In genomic region chr2:128321784-128322650, GRCh38 we compare ENCODE assay signal across 8 cellular contexts. TPM values are rescaled to one million over a fixed set of nuclear protein-coding genes. Genes with fewer than 3 reads are reported as not detected.
DNase-seq lines count a peak whose midpoint lies in the region; ATAC-seq lines count a peak whose summit lies in the region.

No MANE protein-coding gene starts in this region.

- peak overlapping the region; percentile 92 for H4K91ac ChIP-seq in mesenchymal stem cell (ENCODE audit: low read length)

- H4K8ac ChIP-seq in mesenchymal stem cell (ENCODE audit: low read length) = peak overlapping the region; percentile 89

- peak overlapping the region; percentile 71 to 84 (median 75) for H3K4me3 ChIP-seq in BLaER1 treated with 17β-estradiol and CSF1 and Interleukin-3, amounts not matched to agents 10 nM and 100 nM
- peak overlapping the region; percentile 58 to 70 for H3K4me3 ChIP-seq in mesenchymal stem cell (ENCODE audit: insufficient read depth in 1 of 2, low read depth in 1 of 2, low read length in 2 of 2)

- no peaks in the 10 kb centered on the region for H3K36me3 ChIP-seq in BLaER1 treated with 17β-estradiol and CSF1 and Interleukin-3, amounts not matched to agents 10 nM and 100 nM
- H3K36me3 ChIP-seq in mesenchymal stem cell (ENCODE audit: control insufficient read depth in 1 of 2, insufficient read depth in 2 of 2, low read depth in 1 of 2, low read length in 2 of 2) = no peaks in the 10 kb centered on the region

- peak overlapping the region; percentile 87 to 96 (median 92) for H3K27ac ChIP-seq in BLaER1 treated with 17β-estradiol and CSF1 and Interleukin-3, amounts not matched to agents 10 nM and 100 nM
- H3K27ac ChIP-seq in mesenchymal stem cell (ENCODE audit: low read length, poor library complexity, severe bottlenecking) = no peak overlapping the region

- peak overlapping the region; percentile 86 for H2BK5ac ChIP-seq in mesenchymal stem cell (ENCODE audit: low read depth, low read length, poor library complexity, severe bottlenecking)

- H3K4me3 Mint-ChIP-seq in activated CD4-positive, alpha-beta memory T cell treated with anti-CD3 and anti-CD28 coated beads, Interleukin-2, amount 10 ng/mL, durations not matched to agents 7 days and 5 days = peak overlapping the region; percentile 53

- POLR2A ChIA-PET in activated CD4-positive, alpha-beta memory T cell treated with anti-CD3 and anti-CD28 coated beads, Interleukin-2, amount 10 ng/mL, durations not matched to agents 7 days and 5 days (lab: Charles Lee) = no interaction called here

- H3K4ac ChIP-seq in mesenchymal stem cell (ENCODE audit: low read depth in 1 of 2, low read length in 2 of 2) = peak overlapping the region; percentile 84 to 87

- peaks cover 22 to 76% (median 54%) of the 10 kb centered on the region in 10 experiments for H3K4me1 ChIP-seq in BLaER1 treated with 17β-estradiol and CSF1 and Interleukin-3, amounts not matched to agents 10 nM and 100 nM
- peaks cover 29% of the 10 kb centered on the region for H3K4me1 ChIP-seq in mesenchymal stem cell (ENCODE audit: control insufficient read depth, insufficient read depth, low read depth, low read length)

- peaks cover 0 to 34% (median 0%) of the 10 kb centered on the region in 11 experiments; a peak in 10 of 22 replicates for H3K27me3 ChIP-seq in BLaER1 treated with 17β-estradiol and CSF1 and Interleukin-3, amounts not matched to agents 10 nM and 100 nM
- peaks cover 0 to 6% of the 10 kb centered on the region in 2 experiments for H3K27me3 ChIP-seq in mesenchymal stem cell (ENCODE audit: control insufficient read depth in 1 of 2, insufficient read depth in 1 of 2, low read length in 2 of 2)

- no peak overlapping the region for H2AK5ac ChIP-seq in mesenchymal stem cell (ENCODE audit: low read length, severe bottlenecking)

- H3K14ac ChIP-seq in mesenchymal stem cell (ENCODE audit: low read length in 2 of 2) = peak overlapping the region in 1 of 2 experiments; percentile 82

- peaks cover 13% of the 10 kb centered on the region for H3K27me3 Mint-ChIP-seq in activated CD4-positive, alpha-beta memory T cell treated with anti-CD3 and anti-CD28 coated beads, Interleukin-2, amount 10 ng/mL, durations not matched to agents 7 days and 5 days

- peak overlapping the region; percentile 88 to 100 (median 97) for H3K4me2 ChIP-seq in BLaER1 treated with 17β-estradiol and CSF1 and Interleukin-3, amounts not matched to agents 10 nM and 100 nM
- H3K4me2 ChIP-seq in mesenchymal stem cell (ENCODE audit: low read length, poor library complexity, severe bottlenecking) = peak overlapping the region; percentile 95

- H2BK15ac ChIP-seq in mesenchymal stem cell (ENCODE audit: low read depth, poor library complexity, severe bottlenecking) = peak overlapping the region; percentile 58

- DNase-seq in NCI-H69 (lab: John Stamatoyannopoulos, UW) (peak; percentile 77), mesenchymal stem cell (peak; percentile 81)
- peak; percentile 76 for DNase-seq in activated CD4-positive, alpha-beta memory T cell treated with anti-CD3 and anti-CD28 coated beads, Interleukin-2, amount 10 ng/mL, durations not matched to agents 7 days and 5 days
- DNase-seq in effector CD4-positive, alpha-beta T cell = peak; percentile 69
- peak; percentile 65 for DNase-seq in stimulated activated CD8-positive, alpha-beta memory T cell treated with anti-CD3 and anti-CD28 coated beads, Interleukin-12 subunit alpha, Interleukin-12 subunit beta, amount 100 ng/mL, for 24 hours (ENCODE audit: extremely low read depth)

- peak overlapping the region; percentile 70 for H2AFZ ChIP-seq in mesenchymal stem cell (ENCODE audit: low read depth, low read length)

- CTCF ChIA-PET in activated CD4-positive, alpha-beta memory T cell treated with anti-CD3 and anti-CD28 coated beads, Interleukin-2, amount 10 ng/mL, durations not matched to agents 7 days and 5 days (lab: Charles Lee) = interaction anchor here (0.7 to 1.4 kb wide), 3 partner anchors 32 to 492 kb away, joined by 3 read pairs; no protein-coding TSS in a partner anchor

- ATAC-seq in GM19043 (IDR thresholded peaks at IDR 0.05; ENCODE audit: low read depth, unreplicated experiment) (peak; percentile 45), HG03342 (IDR thresholded peaks at IDR 0.05; ENCODE audit: unreplicated experiment) (peak; percentile 54)

- peak overlapping the region; percentile 86 to 89 for H3K18ac ChIP-seq in mesenchymal stem cell (ENCODE audit: low read depth in 1 of 2, low read length in 2 of 2)

- H2BK12ac ChIP-seq in mesenchymal stem cell (ENCODE audit: low read length in 2 of 2) = peak overlapping the region in 1 of 2 experiments; percentile 84

- 1% methylated on average over 61 of the region's 89 CpGs for WGBS in mesenchymal stem cell

- peaks cover 11% of the 10 kb centered on the region for H3K4me1 Mint-ChIP-seq in activated CD4-positive, alpha-beta memory T cell treated with anti-CD3 and anti-CD28 coated beads, Interleukin-2, amount 10 ng/mL, durations not matched to agents 7 days and 5 days

- no peaks in the 10 kb centered on the region for H3K9me3 Mint-ChIP-seq in activated CD4-positive, alpha-beta memory T cell treated with anti-CD3 and anti-CD28 coated beads, Interleukin-2, amount 10 ng/mL, durations not matched to agents 7 days and 5 days

- H3K9me3 ChIP-seq in BLaER1 treated with 17β-estradiol and CSF1 and Interleukin-3, amounts not matched to agents 10 nM and 100 nM (replicated peaks in 1 of 11) = no peaks in the 10 kb centered on the region
- no peaks in the 10 kb centered on the region for H3K9me3 ChIP-seq in mesenchymal stem cell (ENCODE audit: control insufficient read depth, low read length)

- peak overlapping the region in 1 of 2 experiments; percentile 61 for H3K23ac ChIP-seq in mesenchymal stem cell (ENCODE audit: low read length in 2 of 2)

- H4K20me1 ChIP-seq in BLaER1 treated with 17β-estradiol and CSF1 and Interleukin-3, amounts not matched to agents 10 nM and 100 nM = peaks cover 9 to 26% (median 11%) of the 10 kb centered on the region in 11 experiments

- H3K27ac Mint-ChIP-seq in activated CD4-positive, alpha-beta memory T cell treated with anti-CD3 and anti-CD28 coated beads, Interleukin-2, amount 10 ng/mL, durations not matched to agents 7 days and 5 days = no peak overlapping the region

- peak overlapping the region; percentile 98 for H2BK120ac ChIP-seq in mesenchymal stem cell (ENCODE audit: low read depth, low read length)

- no peaks in the 10 kb centered on the region for H3K36me3 Mint-ChIP-seq in activated CD4-positive, alpha-beta memory T cell treated with anti-CD3 and anti-CD28 coated beads, Interleukin-2, amount 10 ng/mL, durations not matched to agents 7 days and 5 days (ENCODE audit: low read depth)

- peak overlapping the region; percentile 86 to 97 (median 91) for H3K9ac ChIP-seq in BLaER1 treated with 17β-estradiol and CSF1 and Interleukin-3, amounts not matched to agents 10 nM and 100 nM
- H3K9ac ChIP-seq in mesenchymal stem cell (ENCODE audit: low read length) = peak overlapping the region; percentile 89

- H3K79me1 ChIP-seq in mesenchymal stem cell (replicated peaks; ENCODE audit: low read length, poor library complexity, severe bottlenecking) = peaks cover 8% of the 10 kb centered on the region

RNA-seq across cellular contexts. Expression of gene HS6ST1, which starts 3.3 kb away (rescaled TPM):
- total RNA-seq in activated CD4-positive, alpha-beta memory T cell treated with anti-CD3 and anti-CD28 coated beads, Interleukin-2, amount 10 ng/mL, durations not matched to agents 7 days and 5 days = 1 to 10 TPM; 6.2 to 6.8 TPM
- polyA plus RNA-seq in mesenchymal stem cell (2013, experiment 1 of 2) = 37.7 TPM
- polyA plus RNA-seq in mesenchymal stem cell (2013, experiment 2 of 2) = 37.3 TPM
